ENCODE assay signal across 1 cellular context in the genomic region with DNA sequence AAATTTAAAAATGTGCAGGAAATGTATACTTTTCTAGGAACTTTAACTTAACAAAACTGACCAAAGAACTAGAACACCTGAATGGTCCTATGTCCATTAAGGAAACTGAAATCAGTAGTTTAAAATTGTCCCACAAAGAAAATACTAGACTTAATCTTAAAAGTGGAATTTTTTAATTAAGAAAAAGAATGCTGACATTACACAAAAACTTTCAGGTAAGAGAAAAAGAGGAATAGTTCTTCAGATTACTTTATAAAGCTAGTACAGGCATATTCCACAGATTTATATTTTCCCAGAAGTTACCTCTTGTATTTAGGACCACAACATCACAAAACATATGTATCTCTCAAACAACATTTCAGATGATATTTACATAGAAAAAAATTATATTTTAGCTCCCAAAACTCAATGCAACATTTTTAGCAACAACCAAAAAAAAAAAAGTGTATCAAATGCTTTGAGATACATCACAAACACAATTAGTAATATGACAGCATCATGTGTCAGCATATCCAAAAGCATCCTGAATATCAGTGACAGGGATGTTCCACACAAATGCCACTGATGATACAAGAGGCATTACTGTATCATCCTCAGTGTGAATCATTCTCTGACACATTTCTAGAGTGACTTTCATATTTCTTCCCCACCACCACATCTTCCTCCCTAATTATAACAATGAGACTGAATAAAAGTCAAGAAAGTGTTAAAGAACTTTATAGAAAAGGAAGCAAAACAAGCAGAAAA.
TF ChIP-seq lines count a peak whose summit lies in the region.

No MANE protein-coding gene starts in this region.

TF ChIP-seq in SK-N-SH, 30 proteins besides CTCF, POLR2A, EP300 and RAD21 (continued from another document):
- TF ChIP-seq, protein P1, sequence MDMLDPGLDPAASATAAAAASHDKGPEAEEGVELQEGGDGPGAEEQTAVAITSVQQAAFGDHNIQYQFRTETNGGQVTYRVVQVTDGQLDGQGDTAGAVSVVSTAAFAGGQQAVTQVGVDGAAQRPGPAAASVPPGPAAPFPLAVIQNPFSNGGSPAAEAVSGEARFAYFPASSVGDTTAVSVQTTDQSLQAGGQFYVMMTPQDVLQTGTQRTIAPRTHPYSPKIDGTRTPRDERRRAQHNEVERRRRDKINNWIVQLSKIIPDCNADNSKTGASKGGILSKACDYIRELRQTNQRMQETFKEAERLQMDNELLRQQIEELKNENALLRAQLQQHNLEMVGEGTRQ (IDR thresholded peaks at IDR 0.05; ENCODE audit: borderline replicate concordance, low read depth, low read length) = no peak
- TF ChIP-seq JUND (IDR thresholded peaks at IDR 0.05) (no peak), FOXM1 (IDR thresholded peaks at IDR 0.05; ENCODE audit: low read depth) (no peak), FOSL2 (IDR thresholded peaks at IDR 0.05; ENCODE audit: borderline replicate concordance, low read depth) (peak; percentile 44; the same call in 1 of the 2 replicates)
